In the genomic region with DNA sequence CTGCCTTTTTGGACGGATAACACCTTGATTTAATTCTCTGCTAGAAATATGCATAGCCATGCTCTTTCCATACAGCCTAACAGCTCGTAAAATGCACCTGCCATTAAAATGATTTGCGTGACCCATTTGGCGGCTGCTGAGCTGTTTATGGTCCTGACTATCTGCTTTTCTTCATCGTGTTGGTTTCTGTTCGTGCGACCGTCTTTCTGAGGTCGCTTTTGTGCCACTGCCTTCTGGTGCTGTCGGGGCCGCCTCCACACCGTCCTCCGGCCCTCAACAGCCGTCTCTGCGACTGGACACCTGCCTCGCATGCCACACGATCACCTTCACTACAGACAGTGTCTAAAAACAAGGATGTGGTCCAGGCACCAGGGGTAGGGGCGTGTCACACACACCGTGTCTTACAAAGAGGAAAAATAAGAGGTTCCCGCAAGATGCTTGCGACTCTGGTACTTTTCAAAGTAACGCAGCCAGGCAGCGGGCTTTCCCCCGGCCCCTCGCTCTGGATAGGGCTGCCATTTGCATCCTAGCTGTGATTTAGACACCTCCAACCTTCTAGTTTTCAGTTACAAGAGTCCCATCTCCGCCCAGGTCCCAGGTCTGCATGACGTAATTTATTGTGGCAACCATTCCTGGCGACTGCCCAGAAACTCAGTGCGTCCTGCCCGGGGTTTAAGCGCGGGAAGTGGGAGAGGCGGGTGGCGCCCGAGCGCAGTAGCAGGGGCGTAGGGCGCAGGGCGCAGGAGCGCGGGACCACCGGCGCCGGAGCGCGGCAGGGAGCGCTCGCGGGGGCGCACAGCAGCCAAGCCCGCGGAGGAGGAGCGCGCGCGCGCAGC, we compare ENCODE assay signal across 8 cellular contexts. TPM values are rescaled to one million over a fixed set of nuclear protein-coding genes. Genes with fewer than 3 reads are reported as not detected.
A peak's percentile ranks its signal among the peaks of the same experiment; 100 is the strongest.
DNase-seq lines count a peak whose midpoint lies in the region; ATAC-seq and TF ChIP-seq lines count a peak whose summit lies in the region.

Gene STMND1 (plus strand): TSS at position 629 of the 836 bp plus-strand sequence. CDS start 208 bp downstream, outside the sequence.

- H3K27ac ChIP-seq in AG04450 (ENCODE audit: low read depth, low read length) (no peak within 1 kb of the TSS), RWPE1 (no peak within 1 kb of the TSS), esophagus squamous epithelium (no peak within 1 kb of the TSS)

- H3K4me3 ChIP-seq in AG04450 (ENCODE audit: low read depth, low read length) (peak within 1 kb of the TSS; percentile 52), esophagus squamous epithelium (peak within 1 kb of the TSS; percentile 27 to 66 (median 42))

- H3K36me3 Mint-ChIP-seq in nephron progenitor cell (ENCODE audit: low read depth): no peaks in the 10 kb centered on the region

- H3K9me3 Mint-ChIP-seq in nephron progenitor cell: no peaks in the 10 kb centered on the region

- peak within 1 kb of the TSS; percentile 33 for H3K27ac Mint-ChIP-seq in nephron progenitor cell

- no peak for DNase-seq in AG04450 (ENCODE audit: low read depth, low spot score)
- DNase-seq in GM20000 (ENCODE audit: low spot score): peak; percentile 27
- peak; percentile 29 for DNase-seq in RWPE1 (ENCODE audit: low spot score)
- DNase-seq in esophagus squamous epithelium (lab: John Stamatoyannopoulos, UW): no peak
- peak; percentile 66 for DNase-seq in nephron progenitor cell
- DNase-seq in medulla oblongata (ENCODE audit: extremely low spot score): no peak

- H3K27me3 Mint-ChIP-seq in nephron progenitor cell (ENCODE audit: low read depth, poor library complexity): peaks cover 58% of the 10 kb centered on the region

- 6 to 9% methylated on average over 36 to 45 of the region's 57 CpGs for WGBS in esophagus squamous epithelium, 2 donors

- peaks cover 5 to 23% (median 9%) of the 10 kb centered on the region in 3 donors for H3K4me1 ChIP-seq in esophagus squamous epithelium

- TF ChIP-seq CTCF in AG04450 (IDR thresholded peaks at IDR 0.05; ENCODE audit: low read depth, low read length) (no peak), GM20000 (IDR thresholded peaks at IDR 0.05; ENCODE audit: extremely low read depth, missing control alignments) (no peak), RWPE1 (conservative IDR thresholded peaks at IDR 0.05; ENCODE audit: low read depth) (no peak), esophagus squamous epithelium (IDR thresholded peaks at IDR 0.05) (no peak), nephron progenitor cell (IDR thresholded peaks at IDR 0.05) (no peak)

- H3K27me3 ChIP-seq in AG04450 (ENCODE audit: control insufficient read depth, insufficient read depth, low read length) (peaks cover 34% of the 10 kb centered on the region), esophagus squamous epithelium (peaks cover 0 to 64% (median 0%) of the 10 kb centered on the region in 4 donors)

- H3K9me3 ChIP-seq in AG04450 (ENCODE audit: control insufficient read depth, insufficient read depth, low read length) (no peaks in the 10 kb centered on the region), esophagus squamous epithelium (no peaks in the 10 kb centered on the region)

- ATAC-seq in HG02588 (IDR thresholded peaks at IDR 0.05; ENCODE audit: unreplicated experiment) (no peak), HG03025 (IDR thresholded peaks at IDR 0.05; ENCODE audit: low FRiP score, unreplicated experiment) (no peak)

- intact Hi-C loops in esophagus squamous epithelium (cut with DNase I): no loop called here

- CTCF ChIA-PET in AG04450 (lab: Charles Lee): interaction anchor here (3.8 kb wide), 1 partner anchor 15 kb away, joined by 20 read pairs; no protein-coding TSS in a partner anchor
- CTCF ChIA-PET in RWPE1 (lab: Yijun Ruan, JAX): interaction anchor here (0.6 kb wide), 1 partner anchor 230 kb away, joined by 4 read pairs; no protein-coding TSS in a partner anchor

- no peaks in the 10 kb centered on the region for H3K36me3 ChIP-seq in esophagus squamous epithelium

- POLR2A ChIA-PET in AG04450 (lab: Yijun Ruan, JAX): interaction anchor here (0.6 kb wide), 1 partner anchor 10 kb away, joined by 8 read pairs; no protein-coding TSS in a partner anchor
- POLR2A ChIA-PET in RWPE1 (lab: Yijun Ruan, JAX; ENCODE audit: low non-redundant PET): no interaction called here

- peaks cover 15% of the 10 kb centered on the region for H3K4me1 Mint-ChIP-seq in nephron progenitor cell

- H3K4me3 Mint-ChIP-seq in nephron progenitor cell: peak within 1 kb of the TSS; percentile 86

- TF ChIP-seq POLR2A in esophagus squamous epithelium (IDR thresholded peaks at IDR 0.05): no peak

RNA-seq across cellular contexts. Expression of gene STMND1, which starts in this region (rescaled TPM):
- not detected in 2 replicates for polyA plus RNA-seq in AG04450 (2011; rRNA removed)
- polyA minus RNA-seq in AG04450 (2011; rRNA and poly(A)+ RNA removed): not detected in 2 replicates
- total RNA-seq in esophagus squamous epithelium: not detected

Comparison
In these comparisons a context has a peak if more than half of its experiments do, and no peak if none do; other contexts are left out.
1. DNase-seq: peak in GM20000 (single experiment), RWPE1 (single experiment) and nephron progenitor cell (single experiment); none in AG04450 (single experiment), esophagus squamous epithelium (single experiment) and medulla oblongata (single experiment).